Comparison of ENCODE assay signal across 1 cellular context in the genomic region with DNA sequence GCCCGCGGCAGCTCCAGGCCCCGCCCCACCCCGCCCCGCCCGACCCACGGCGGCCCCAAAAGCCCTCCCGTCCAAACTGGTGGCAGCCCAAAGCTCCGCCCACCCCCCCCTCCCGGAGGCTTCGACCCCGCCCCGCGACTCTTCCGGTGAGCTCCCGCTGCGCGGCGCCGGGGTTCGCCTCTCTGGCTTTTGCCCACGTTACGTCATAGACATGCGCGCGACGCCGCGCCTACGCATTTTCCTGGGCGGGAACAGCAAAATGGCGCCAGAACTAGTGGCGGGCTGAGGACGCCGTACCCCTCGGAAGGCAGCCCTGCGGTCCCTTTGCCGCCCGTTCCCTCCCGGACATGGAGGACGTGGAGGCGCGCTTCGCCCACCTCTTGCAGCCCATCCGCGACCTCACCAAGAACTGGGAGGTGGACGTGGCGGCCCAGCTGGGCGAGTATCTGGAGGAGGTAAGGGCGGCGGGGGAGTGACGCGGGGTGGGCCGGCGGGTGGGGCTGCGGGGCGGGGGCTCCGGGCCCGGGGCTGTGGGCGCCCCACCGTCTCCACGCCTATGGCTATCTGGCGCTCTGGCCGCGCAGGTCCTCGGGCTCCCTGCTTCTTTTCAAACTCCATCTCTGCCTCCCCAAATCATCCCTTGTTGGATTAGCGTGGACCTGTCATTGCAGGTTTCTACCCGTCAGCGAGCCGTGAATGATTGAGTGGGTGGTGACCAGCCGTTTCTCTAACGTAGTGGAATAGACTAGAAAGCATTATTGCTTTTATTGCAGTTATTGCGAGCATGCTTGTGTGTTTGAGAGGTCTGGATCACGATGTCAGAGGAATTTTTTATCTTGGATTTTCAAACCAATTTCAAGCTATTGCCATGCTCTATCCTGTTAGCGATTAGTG.
TF ChIP-seq lines count a peak whose summit lies in the region.

NCAPH2 (plus strand) TSS at position 234 of the 894 bp plus-strand sequence; CDS start at position 348, 114 bp downstream.

TF ChIP-seq in HepG2, 621 proteins besides CTCF, POLR2A, EP300 and RAD21 (continued from another document and continues in another):
- TF ChIP-seq ZHX2 (IDR thresholded peaks at IDR 0.05; ENCODE audit: low read depth) = peak; percentile 96
- TF ChIP-seq ZHX2 (CRISPR knock-in tag; IDR thresholded peaks at IDR 0.05; ENCODE audit: borderline replicate concordance) = no peak
- no peak; the same call in 1 of the 2 replicates for TF ChIP-seq ZZZ3 (CRISPR knock-in tag; IDR thresholded peaks at IDR 0.05; ENCODE audit: borderline replicate concordance)
- TF ChIP-seq ISX (CRISPR knock-in tag; conservative IDR thresholded peaks at IDR 0.05) = no peak
- no peak for TF ChIP-seq ZNF615 (CRISPR knock-in tag; IDR thresholded peaks at IDR 0.05; ENCODE audit: borderline replicate concordance)
- no peak for TF ChIP-seq ZNF468 (CRISPR knock-in tag; IDR thresholded peaks at IDR 0.05)
- TF ChIP-seq HNRNPLL (IDR thresholded peaks at IDR 0.05; ENCODE audit: low read depth, low read length, poor library complexity, severe bottlenecking) = peak; percentile 85
- TF ChIP-seq ZKSCAN5 (CRISPR knock-in tag; IDR thresholded peaks at IDR 0.05) = no peak
- TF ChIP-seq MATR3 (CRISPR knock-in tag; IDR thresholded peaks at IDR 0.05) = no peak
- TF ChIP-seq ZNF850 (CRISPR knock-in tag; conservative IDR thresholded peaks at IDR 0.05) = no peak
- no peak for TF ChIP-seq ZNF720 (CRISPR knock-in tag; IDR thresholded peaks at IDR 0.05)
- peak; percentile 46; the same call in 1 of the 2 replicates for TF ChIP-seq HOXD1 (CRISPR knock-in tag; IDR thresholded peaks at IDR 0.05)
- TF ChIP-seq, protein P1, sequence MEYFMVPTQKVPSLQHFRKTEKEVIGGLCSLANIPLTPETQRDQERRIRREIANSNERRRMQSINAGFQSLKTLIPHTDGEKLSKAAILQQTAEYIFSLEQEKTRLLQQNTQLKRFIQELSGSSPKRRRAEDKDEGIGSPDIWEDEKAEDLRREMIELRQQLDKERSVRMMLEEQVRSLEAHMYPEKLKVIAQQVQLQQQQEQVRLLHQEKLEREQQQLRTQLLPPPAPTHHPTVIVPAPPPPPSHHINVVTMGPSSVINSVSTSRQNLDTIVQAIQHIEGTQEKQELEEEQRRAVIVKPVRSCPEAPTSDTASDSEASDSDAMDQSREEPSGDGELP (IDR thresholded peaks at IDR 0.05; ENCODE audit: borderline replicate concordance, low read depth) = no peak
- TF ChIP-seq ZNF367 (CRISPR knock-in tag; IDR thresholded peaks at IDR 0.05; ENCODE audit: borderline replicate concordance) = no peak
- TF ChIP-seq, protein P2, sequence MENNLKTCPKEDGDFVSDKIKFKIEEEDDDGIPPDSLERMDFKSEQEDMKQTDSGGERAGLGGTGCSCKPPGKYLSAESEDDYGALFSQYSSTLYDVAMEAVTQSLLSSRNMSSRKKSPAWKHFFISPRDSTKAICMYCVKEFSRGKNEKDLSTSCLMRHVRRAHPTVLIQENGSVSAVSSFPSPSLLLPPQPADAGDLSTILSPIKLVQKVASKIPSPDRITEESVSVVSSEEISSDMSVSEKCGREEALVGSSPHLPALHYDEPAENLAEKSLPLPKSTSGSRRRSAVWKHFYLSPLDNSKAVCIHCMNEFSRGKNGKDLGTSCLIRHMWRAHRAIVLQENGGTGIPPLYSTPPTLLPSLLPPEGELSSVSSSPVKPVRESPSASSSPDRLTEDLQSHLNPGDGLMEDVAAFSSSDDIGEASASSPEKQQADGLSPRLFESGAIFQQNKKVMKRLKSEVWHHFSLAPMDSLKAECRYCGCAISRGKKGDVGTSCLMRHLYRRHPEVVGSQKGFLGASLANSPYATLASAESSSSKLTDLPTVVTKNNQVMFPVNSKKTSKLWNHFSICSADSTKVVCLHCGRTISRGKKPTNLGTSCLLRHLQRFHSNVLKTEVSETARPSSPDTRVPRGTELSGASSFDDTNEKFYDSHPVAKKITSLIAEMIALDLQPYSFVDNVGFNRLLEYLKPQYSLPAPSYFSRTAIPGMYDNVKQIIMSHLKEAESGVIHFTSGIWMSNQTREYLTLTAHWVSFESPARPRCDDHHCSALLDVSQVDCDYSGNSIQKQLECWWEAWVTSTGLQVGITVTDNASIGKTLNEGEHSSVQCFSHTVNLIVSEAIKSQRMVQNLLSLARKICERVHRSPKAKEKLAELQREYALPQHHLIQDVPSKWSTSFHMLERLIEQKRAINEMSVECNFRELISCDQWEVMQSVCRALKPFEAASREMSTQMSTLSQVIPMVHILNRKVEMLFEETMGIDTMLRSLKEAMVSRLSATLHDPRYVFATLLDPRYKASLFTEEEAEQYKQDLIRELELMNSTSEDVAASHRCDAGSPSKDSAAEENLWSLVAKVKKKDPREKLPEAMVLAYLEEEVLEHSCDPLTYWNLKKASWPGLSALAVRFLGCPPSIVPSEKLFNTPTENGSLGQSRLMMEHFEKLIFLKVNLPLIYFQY (CRISPR knock-in tag; IDR thresholded peaks at IDR 0.05; ENCODE audit: borderline replicate concordance) = no peak
- TF ChIP-seq FOXP1 (IDR thresholded peaks at IDR 0.05) = no peak
- TF ChIP-seq FOXP1 (CRISPR knock-in tag; IDR thresholded peaks at IDR 0.05) = no peak
- TF ChIP-seq MBD4 (IDR thresholded peaks at IDR 0.05; ENCODE audit: borderline replicate concordance, low read length) = no peak
- no peak for TF ChIP-seq ZFP1 (CRISPR knock-in tag; IDR thresholded peaks at IDR 0.05)
- no peak; the same call in 1 of the 2 replicates for TF ChIP-seq ZNF563 (CRISPR knock-in tag; IDR thresholded peaks at IDR 0.05)
- TF ChIP-seq KDM1A (CRISPR knock-in tag; IDR thresholded peaks at IDR 0.05) = no peak
- no peak for TF ChIP-seq ZNF382 (CRISPR knock-in tag; IDR thresholded peaks at IDR 0.05; ENCODE audit: borderline replicate concordance)
- TF ChIP-seq SUZ12 (IDR thresholded peaks at IDR 0.05; ENCODE audit: low read depth, low read length) = no peak
- TF ChIP-seq, protein P3, sequence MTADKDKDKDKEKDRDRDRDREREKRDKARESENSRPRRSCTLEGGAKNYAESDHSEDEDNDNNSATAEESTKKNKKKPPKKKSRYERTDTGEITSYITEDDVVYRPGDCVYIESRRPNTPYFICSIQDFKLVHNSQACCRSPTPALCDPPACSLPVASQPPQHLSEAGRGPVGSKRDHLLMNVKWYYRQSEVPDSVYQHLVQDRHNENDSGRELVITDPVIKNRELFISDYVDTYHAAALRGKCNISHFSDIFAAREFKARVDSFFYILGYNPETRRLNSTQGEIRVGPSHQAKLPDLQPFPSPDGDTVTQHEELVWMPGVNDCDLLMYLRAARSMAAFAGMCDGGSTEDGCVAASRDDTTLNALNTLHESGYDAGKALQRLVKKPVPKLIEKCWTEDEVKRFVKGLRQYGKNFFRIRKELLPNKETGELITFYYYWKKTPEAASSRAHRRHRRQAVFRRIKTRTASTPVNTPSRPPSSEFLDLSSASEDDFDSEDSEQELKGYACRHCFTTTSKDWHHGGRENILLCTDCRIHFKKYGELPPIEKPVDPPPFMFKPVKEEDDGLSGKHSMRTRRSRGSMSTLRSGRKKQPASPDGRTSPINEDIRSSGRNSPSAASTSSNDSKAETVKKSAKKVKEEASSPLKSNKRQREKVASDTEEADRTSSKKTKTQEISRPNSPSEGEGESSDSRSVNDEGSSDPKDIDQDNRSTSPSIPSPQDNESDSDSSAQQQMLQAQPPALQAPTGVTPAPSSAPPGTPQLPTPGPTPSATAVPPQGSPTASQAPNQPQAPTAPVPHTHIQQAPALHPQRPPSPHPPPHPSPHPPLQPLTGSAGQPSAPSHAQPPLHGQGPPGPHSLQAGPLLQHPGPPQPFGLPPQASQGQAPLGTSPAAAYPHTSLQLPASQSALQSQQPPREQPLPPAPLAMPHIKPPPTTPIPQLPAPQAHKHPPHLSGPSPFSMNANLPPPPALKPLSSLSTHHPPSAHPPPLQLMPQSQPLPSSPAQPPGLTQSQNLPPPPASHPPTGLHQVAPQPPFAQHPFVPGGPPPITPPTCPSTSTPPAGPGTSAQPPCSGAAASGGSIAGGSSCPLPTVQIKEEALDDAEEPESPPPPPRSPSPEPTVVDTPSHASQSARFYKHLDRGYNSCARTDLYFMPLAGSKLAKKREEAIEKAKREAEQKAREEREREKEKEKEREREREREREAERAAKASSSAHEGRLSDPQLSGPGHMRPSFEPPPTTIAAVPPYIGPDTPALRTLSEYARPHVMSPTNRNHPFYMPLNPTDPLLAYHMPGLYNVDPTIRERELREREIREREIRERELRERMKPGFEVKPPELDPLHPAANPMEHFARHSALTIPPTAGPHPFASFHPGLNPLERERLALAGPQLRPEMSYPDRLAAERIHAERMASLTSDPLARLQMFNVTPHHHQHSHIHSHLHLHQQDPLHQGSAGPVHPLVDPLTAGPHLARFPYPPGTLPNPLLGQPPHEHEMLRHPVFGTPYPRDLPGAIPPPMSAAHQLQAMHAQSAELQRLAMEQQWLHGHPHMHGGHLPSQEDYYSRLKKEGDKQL (CRISPR knock-in tag; IDR thresholded peaks at IDR 0.05; ENCODE audit: low read depth) = no peak
- peak; percentile 39; the same call in 1 of the 2 replicates for TF ChIP-seq YEATS4 (CRISPR knock-in tag; IDR thresholded peaks at IDR 0.05; ENCODE audit: borderline replicate concordance)
- TF ChIP-seq KDM5A (IDR thresholded peaks at IDR 0.05; ENCODE audit: borderline replicate concordance, low read length) = peak; percentile 96
- TF ChIP-seq, protein P4, sequence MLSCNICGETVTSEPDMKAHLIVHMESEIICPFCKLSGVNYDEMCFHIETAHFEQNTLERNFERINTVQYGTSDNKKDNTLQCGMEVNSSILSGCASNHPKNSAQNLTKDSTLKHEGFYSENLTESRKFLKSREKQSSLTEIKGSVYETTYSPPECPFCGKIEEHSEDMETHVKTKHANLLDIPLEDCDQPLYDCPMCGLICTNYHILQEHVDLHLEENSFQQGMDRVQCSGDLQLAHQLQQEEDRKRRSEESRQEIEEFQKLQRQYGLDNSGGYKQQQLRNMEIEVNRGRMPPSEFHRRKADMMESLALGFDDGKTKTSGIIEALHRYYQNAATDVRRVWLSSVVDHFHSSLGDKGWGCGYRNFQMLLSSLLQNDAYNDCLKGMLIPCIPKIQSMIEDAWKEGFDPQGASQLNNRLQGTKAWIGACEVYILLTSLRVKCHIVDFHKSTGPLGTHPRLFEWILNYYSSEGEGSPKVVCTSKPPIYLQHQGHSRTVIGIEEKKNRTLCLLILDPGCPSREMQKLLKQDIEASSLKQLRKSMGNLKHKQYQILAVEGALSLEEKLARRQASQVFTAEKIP (CRISPR knock-in tag; IDR thresholded peaks at IDR 0.05; ENCODE audit: borderline replicate concordance) = no peak
- no peak for TF ChIP-seq CBX2 (IDR thresholded peaks at IDR 0.05; ENCODE audit: low read depth, low read length)
- TF ChIP-seq CBX2 (CRISPR knock-in tag; IDR thresholded peaks at IDR 0.05; ENCODE audit: low read depth) = no peak
- TF ChIP-seq BHLHE40 (IDR thresholded peaks at IDR 0.05; ENCODE audit: low read length) = no peak
- TF ChIP-seq TMF1 (CRISPR knock-in tag; IDR thresholded peaks at IDR 0.05; ENCODE audit: low read depth) = peak; percentile 84
- no peak for TF ChIP-seq ZNF598 (CRISPR knock-in tag; IDR thresholded peaks at IDR 0.05; ENCODE audit: borderline replicate concordance)
- TF ChIP-seq DMAP1 (CRISPR knock-in tag; IDR thresholded peaks at IDR 0.05) = peak; percentile 64
- peak; percentile 61; the same call in 1 of the 2 replicates for TF ChIP-seq SP4 (CRISPR knock-in tag; IDR thresholded peaks at IDR 0.05)
